In genomic region chr20:46118481-46119020, GRCh38 we compare ENCODE assay signal across 8 cellular contexts. TPM values are rescaled to one million over a fixed set of nuclear protein-coding genes. Genes with fewer than 3 reads are reported as not detected.
DNase-seq lines count a peak whose midpoint lies in the region; ATAC-seq and TF ChIP-seq lines count a peak whose summit lies in the region.

No MANE protein-coding gene starts in this region.

- DNase-seq in CD4-positive, alpha-beta T cell: peak in 2 of 10 experiments; percentile 7 to 34
- DNase-seq in M059J (ENCODE audit: low read depth) (peak; percentile 18), memory B cell (ENCODE audit: low spot score in 2 of 2) (peak; percentile 48 to 61), ureter (ENCODE audit: low spot score) (peak; percentile 52), DMS114 treated with DMSO at 0.1 percent for 48 hours (lab: John Stamatoyannopoulos, UW; ENCODE audit: unreplicated experiment) (no peak)
- DNase-seq in activated CD4-positive, alpha-beta T cell treated with anti-CD3 and anti-CD28 coated beads for 48 hours: no peak

- H3K27ac ChIP-seq in CD4-positive, alpha-beta T cell (ENCODE audit: low read depth, low read length): no peak overlapping the region
- H3K27ac ChIP-seq in cingulate gyrus (ENCODE audit: low read depth, low read length): peak overlapping the region; percentile 39

- no peaks in the 10 kb centered on the region for H3K27me3 ChIP-seq in CD4-positive, alpha-beta T cell (ENCODE audit: control insufficient read depth, insufficient read depth, low read length)

- no peaks in the 10 kb centered on the region for H3K9me3 ChIP-seq in CD4-positive, alpha-beta T cell (ENCODE audit: control insufficient read depth, low read length)

- H3K9me3 Mint-ChIP-seq in CD4-positive, alpha-beta T cell: no peaks in the 10 kb centered on the region
- no peaks in the 10 kb centered on the region for H3K9me3 Mint-ChIP-seq in memory B cell

- peaks cover 36% of the 10 kb centered on the region for H3K27me3 Mint-ChIP-seq in CD4-positive, alpha-beta T cell
- no peaks in the 10 kb centered on the region for H3K27me3 Mint-ChIP-seq in memory B cell

- POLR2A ChIA-PET in CD4-positive, alpha-beta T cell (lab: Charles Lee): no interaction called here

- peak; percentile 47 for ATAC-seq in CD4-positive, alpha-beta T cell (ENCODE audit: poor library complexity)
- ATAC-seq in GM21360 (IDR thresholded peaks at IDR 0.05; ENCODE audit: unreplicated experiment) (peak; percentile 32), memory B cell (ENCODE audit: low read depth) (peak; percentile 39)

- peak overlapping the region; percentile 59 for H3K27ac Mint-ChIP-seq in CD4-positive, alpha-beta T cell
- H3K27ac Mint-ChIP-seq in memory B cell: peak overlapping the region; percentile 99

- no peaks in the 10 kb centered on the region for H3K36me3 Mint-ChIP-seq in CD4-positive, alpha-beta T cell (ENCODE audit: low read depth)
- H3K36me3 Mint-ChIP-seq in memory B cell: peaks cover 18% of the 10 kb centered on the region

- peak overlapping the region; percentile 94 for H3K4me3 Mint-ChIP-seq in CD4-positive, alpha-beta T cell
- H3K4me3 Mint-ChIP-seq in memory B cell: peak overlapping the region; percentile 100

- TF ChIP-seq CTCF in CD4-positive, alpha-beta T cell (IDR thresholded peaks at IDR 0.05): no peak

- CTCF ChIA-PET in CD4-positive, alpha-beta T cell (lab: Charles Lee): no interaction called here

- intact Hi-C loops in CD4-positive, alpha-beta T cell (cut with DNase I, micrococcal nuclease): no loop called here

- H3K4me1 Mint-ChIP-seq in CD4-positive, alpha-beta T cell (ENCODE audit: low read depth): peaks cover 27% of the 10 kb centered on the region
- H3K4me1 Mint-ChIP-seq in memory B cell: peaks cover 39% of the 10 kb centered on the region

RNA-seq across cellular contexts. Expression of gene CD40, which starts 0.4 kb away (rescaled TPM):
- total RNA-seq in CD4-positive, alpha-beta T cell: 1 to 10 TPM; 1.0 to 1.2 TPM
- total RNA-seq in M059J (2014; rRNA removed; shearing (Covaris generic)): not detected in 2 replicates
- 29.0 TPM for total RNA-seq in ureter

RNA-seq across cellular contexts. Expression of gene NCOA5, which starts 28.8 kb away (rescaled TPM):
- total RNA-seq in CD4-positive, alpha-beta T cell: 10 to 100 TPM in 1 of 2 experiments, 1 to 10 TPM in 1; 9.7 to 10.5 TPM
- total RNA-seq in M059J (2014; rRNA removed; shearing (Covaris generic)): 20.0 and 24.0 TPM in 2 replicates
- total RNA-seq in ureter: 30.0 TPM

Comparison
In these comparisons a context has a peak if more than half of its experiments do, and no peak if none do; other contexts are left out.
1. DNase-seq: peak in M059J (single experiment), memory B cell (2 of 2) and ureter (single experiment); none in DMS114 treated with DMSO at 0.1 percent for 48 hours (single experiment) and activated CD4-positive, alpha-beta T cell treated with anti-CD3 and anti-CD28 coated beads for 48 hours (single experiment).
2. RNA of gene CD40, which starts 0.4 kb away (total RNA-seq): 29.0 TPM in ureter (single experiment); 1.0 to 1.2 TPM in CD4-positive, alpha-beta T cell and not detected in M059J; every median in the first group is over 10 times any median in the second.
3. Peak in every context shown above with its lines, with median percentiles within 50 percentile points of each other: ATAC-seq.